8 cellular contexts compared by ENCODE assay signal in the genomic region with DNA sequence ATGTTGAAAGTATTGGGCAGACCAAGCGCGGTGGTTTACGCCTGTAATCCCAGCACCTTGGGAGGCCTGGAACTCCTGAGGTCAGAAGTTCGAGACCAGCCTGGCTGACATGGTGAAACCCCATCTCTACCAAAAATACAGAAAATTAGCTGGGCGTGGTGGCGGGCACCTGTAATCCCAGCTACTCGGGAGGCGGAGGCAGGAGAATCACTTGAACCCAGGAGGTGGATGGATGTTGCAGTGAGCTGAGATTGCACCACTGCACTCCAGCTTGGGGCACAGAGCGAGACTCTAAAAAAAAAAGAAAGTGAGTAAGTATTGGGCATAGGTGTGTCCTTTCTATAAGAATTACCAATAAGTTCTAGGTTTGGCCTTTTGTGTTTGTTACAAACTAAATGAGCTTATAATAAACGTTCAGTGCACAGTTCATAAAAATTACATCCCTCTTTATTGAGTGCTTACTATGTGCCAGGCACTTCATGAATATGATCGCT. TPM values are rescaled to one million over a fixed set of nuclear protein-coding genes. Genes with fewer than 3 reads are reported as not detected.
DNase-seq lines count a peak whose midpoint lies in the region; ATAC-seq, FAIRE-seq and TF ChIP-seq lines count a peak whose summit lies in the region.
"Not testable (repeated sequence)": the region's sequence is repeated elsewhere in the genome, so short reads cannot be mapped to it uniquely, and the experiment has no call there.

No MANE protein-coding gene starts in this region.

- peak overlapping the region; percentile 78 for H3K4me3 Mint-ChIP-seq in activated CD4-positive, alpha-beta memory T cell treated with anti-CD3 and anti-CD28 coated beads, Interleukin-2, amount 10 ng/mL, durations not matched to agents 7 days and 5 days
- H3K4me3 Mint-ChIP-seq in neural progenitor cell: peak overlapping the region; percentile 89

- DNase-seq in A549 (ENCODE audit: low read depth in 1 of 2, low spot score in 1 of 2); NT2/D1 (ENCODE audit: low read depth, low spot score); activated CD4-positive, alpha-beta memory T cell treated with anti-CD3 and anti-CD28 coated beads, Interleukin-2, amount 10 ng/mL, durations not matched to agents 7 days and 5 days; mammary epithelial cell; neural progenitor cell (ENCODE audit: low spot score); smooth muscle cell (lab: John Stamatoyannopoulos, UW; ENCODE audit: unreplicated experiment): not testable (repeated sequence)

- 92% methylated on average over 11 of the region's 11 CpGs for WGBS in A549 (ENCODE audit: missing lambda C conversion rate)
- WGBS in mammary epithelial cell (ENCODE audit: low coverage, missing lambda C conversion rate): 98% methylated on average over 9 of the region's 11 CpGs
- 92% methylated on average over 11 of the region's 11 CpGs for WGBS in smooth muscle cell (ENCODE audit: low lambda C conversion rate)

- POLR2A ChIA-PET in A549 (lab: Yijun Ruan, JAX): not testable (repeated sequence)
- POLR2A ChIA-PET in activated CD4-positive, alpha-beta memory T cell treated with anti-CD3 and anti-CD28 coated beads, Interleukin-2, amount 10 ng/mL, durations not matched to agents 7 days and 5 days (lab: Charles Lee): interaction anchor here (0.6 to 2.2 kb wide), 5 partner anchors 21 to 298 kb away, joined by 3 to 9 read pairs (median 3); partner anchors contain the start of gene SEC24B

- H3K27me3 Mint-ChIP-seq in activated CD4-positive, alpha-beta memory T cell treated with anti-CD3 and anti-CD28 coated beads, Interleukin-2, amount 10 ng/mL, durations not matched to agents 7 days and 5 days; neural progenitor cell (ENCODE audit: insufficient read depth, low read depth): not testable (repeated sequence)

- peak overlapping the region; percentile 91 for H3K4me2 ChIP-seq in A549
- not testable (repeated sequence) for H3K4me2 ChIP-seq in mammary epithelial cell (ENCODE audit: insufficient read depth, low read depth, low read length)
- peak overlapping the region; percentile 97 for H3K4me2 ChIP-seq in neural progenitor cell
- peak overlapping the region; percentile 99 for H3K4me2 ChIP-seq in smooth muscle cell

- peaks cover 19% of the 10 kb centered on the region for H3K4me1 Mint-ChIP-seq in activated CD4-positive, alpha-beta memory T cell treated with anti-CD3 and anti-CD28 coated beads, Interleukin-2, amount 10 ng/mL, durations not matched to agents 7 days and 5 days
- H3K4me1 Mint-ChIP-seq in neural progenitor cell: peaks cover 11% of the 10 kb centered on the region

- H3K4me3 ChIP-seq in A549; mammary epithelial cell (replicated peaks in 1 of 3; ENCODE audit: insufficient read depth in 1 of 3, low read depth in 2 of 3, low read length in 3 of 3): not testable (repeated sequence)
- H3K4me3 ChIP-seq in NT2/D1 (ENCODE audit: insufficient read length, low read depth): peak overlapping the region; percentile 71
- peak overlapping the region; percentile 97 for H3K4me3 ChIP-seq in iPS-20b (ENCODE audit: low read length)
- H3K4me3 ChIP-seq in neural progenitor cell: peak overlapping the region; percentile 61
- peak overlapping the region; percentile 92 for H3K4me3 ChIP-seq in smooth muscle cell

- H2AFZ ChIP-seq in mammary epithelial cell (ENCODE audit: low read depth, low read length) (peak overlapping the region; percentile 7), neural progenitor cell (replicated peaks) (peak overlapping the region; percentile 86)
- H2AFZ ChIP-seq in smooth muscle cell (ENCODE audit: low read depth): not testable (repeated sequence)

- H3K9ac ChIP-seq in ES-I3 (ENCODE audit: low read depth, low read length): peak overlapping the region; percentile 77
- H3K9ac ChIP-seq in NT2/D1 (ENCODE audit: insufficient read length, low read depth); mammary epithelial cell (ENCODE audit: insufficient read depth, low read length); iPS-20b (ENCODE audit: low read depth, low read length); neural progenitor cell; smooth muscle cell (ENCODE audit: low read depth): not testable (repeated sequence)

- TF ChIP-seq EP300 in A549 (IDR thresholded peaks at IDR 0.05): not testable (repeated sequence)

- TF ChIP-seq RAD21 in A549 (conservative IDR thresholded peaks at IDR 0.05 in 1 of 2, IDR thresholded peaks at IDR 0.05 in 1 of 2): not testable (repeated sequence)

- not testable (repeated sequence) for H3K9me3 Mint-ChIP-seq in activated CD4-positive, alpha-beta memory T cell treated with anti-CD3 and anti-CD28 coated beads, Interleukin-2, amount 10 ng/mL, durations not matched to agents 7 days and 5 days; neural progenitor cell

- TF ChIP-seq POLR2A in A549 (IDR thresholded peaks at IDR 0.05; ENCODE audit: low read length): not testable (repeated sequence)

- not testable (repeated sequence) for ATAC-seq in A549

- H3F3A ChIP-seq in neural progenitor cell (ENCODE audit: low read depth); smooth muscle cell (ENCODE audit: low read depth): not testable (repeated sequence)

- not testable (repeated sequence) for H3K36me3 ChIP-seq in ES-I3 (ENCODE audit: insufficient read depth, low read length); NT2/D1 (ENCODE audit: insufficient read depth, insufficient read length, low read length); mammary epithelial cell (ENCODE audit: insufficient read depth, low read length); iPS-20b (ENCODE audit: insufficient read depth, low read depth, low read length); neural progenitor cell; smooth muscle cell (ENCODE audit: low read depth)

- not testable (repeated sequence) for BruUV-seq in mammary epithelial cell (replicated peaks; lab: Mats Ljungman, UMichigan)

- not testable (repeated sequence) for TF ChIP-seq CTCF in A549 (IDR thresholded peaks at IDR 0.05); mammary epithelial cell (conservative IDR thresholded peaks at IDR 0.05 in 1 of 2, IDR thresholded peaks at IDR 0.05 in 1 of 2; ENCODE audit: extremely low read depth in 1 of 2, insufficient read depth in 1 of 2, low read depth in 1 of 2, low read length in 2 of 2); neural progenitor cell (IDR thresholded peaks at IDR 0.05); smooth muscle cell (IDR thresholded peaks at IDR 0.05; ENCODE audit: borderline replicate concordance, insufficient read depth, poor library complexity, severe bottlenecking)

- H3K79me2 ChIP-seq in mammary epithelial cell (ENCODE audit: insufficient read depth, low read length) (peaks cover 34% of the 10 kb centered on the region), neural progenitor cell (ENCODE audit: low read depth) (peaks cover 28% of the 10 kb centered on the region), smooth muscle cell (ENCODE audit: low read depth) (peaks cover 32% of the 10 kb centered on the region)

- H3K36me3 Mint-ChIP-seq in activated CD4-positive, alpha-beta memory T cell treated with anti-CD3 and anti-CD28 coated beads, Interleukin-2, amount 10 ng/mL, durations not matched to agents 7 days and 5 days (ENCODE audit: low read depth); neural progenitor cell: not testable (repeated sequence)

- not testable (repeated sequence) for H4K20me1 ChIP-seq in mammary epithelial cell (ENCODE audit: insufficient read depth, low read length); neural progenitor cell (ENCODE audit: low read depth); smooth muscle cell (ENCODE audit: low read depth)

- not testable (repeated sequence) for H3K27me3 ChIP-seq in NT2/D1 (ENCODE audit: insufficient read depth, insufficient read length); mammary epithelial cell (ENCODE audit: insufficient read depth, low read length); iPS-20b (ENCODE audit: insufficient read depth, low read length); smooth muscle cell (ENCODE audit: low read depth)
- peaks cover 10% of the 10 kb centered on the region for H3K27me3 ChIP-seq in neural progenitor cell

- not testable (repeated sequence) for H3K9me3 ChIP-seq in A549; ES-I3 (ENCODE audit: control insufficient read depth, insufficient read depth, low read length); NT2/D1 (ENCODE audit: insufficient read depth, low read length); mammary epithelial cell (replicated peaks; ENCODE audit: insufficient read depth, low read length); iPS-20b (ENCODE audit: insufficient read depth, low read depth, low read length); neural progenitor cell (ENCODE audit: low read depth); smooth muscle cell (replicated peaks; ENCODE audit: low read depth)

- not testable (repeated sequence) for H3K27ac Mint-ChIP-seq in activated CD4-positive, alpha-beta memory T cell treated with anti-CD3 and anti-CD28 coated beads, Interleukin-2, amount 10 ng/mL, durations not matched to agents 7 days and 5 days; neural progenitor cell

- H3K4me1 ChIP-seq in A549: peaks cover 11% of the 10 kb centered on the region
- not testable (repeated sequence) for H3K4me1 ChIP-seq in ES-I3 (ENCODE audit: insufficient read depth, low read length); NT2/D1 (ENCODE audit: insufficient read depth, insufficient read length); mammary epithelial cell (ENCODE audit: insufficient read depth, low read length); iPS-20b (ENCODE audit: insufficient read depth, low read length); neural progenitor cell; smooth muscle cell (ENCODE audit: low read depth)

- CTCF ChIA-PET in A549 (lab: Yijun Ruan, JAX): interaction anchor here (0.6 to 1.6 kb wide), 2 partner anchors 73 to 407 kb away, joined by 3 to 7 read pairs; no protein-coding TSS in a partner anchor
- CTCF ChIA-PET in activated CD4-positive, alpha-beta memory T cell treated with anti-CD3 and anti-CD28 coated beads, Interleukin-2, amount 10 ng/mL, durations not matched to agents 7 days and 5 days (lab: Charles Lee): interaction anchor here (1.2 to 2.2 kb wide), 2 partner anchors 95 to 298 kb away, joined by 3 to 9 read pairs; partner anchors contain the start of gene SEC24B
- CTCF ChIA-PET in mammary epithelial cell (lab: Charles Lee; ENCODE audit: low non-redundant PET): not testable (repeated sequence)

- intact Hi-C loops in mammary epithelial cell (cut with micrococcal nuclease): loop anchor here (5.0 kb wide), 1 partner anchor 71 kb away; the partner anchor contains the start of gene CFI

- dilution Hi-C loops in mammary epithelial cell (cut with HindIII; ENCODE audit: low sequenced_read_pairs): not testable (repeated sequence)

- not testable (repeated sequence) for H3K27ac ChIP-seq in A549; mammary epithelial cell (ENCODE audit: insufficient read depth, low read depth, low read length); iPS-20b (ENCODE audit: low read length); neural progenitor cell; smooth muscle cell (ENCODE audit: low read depth)

- not testable (repeated sequence) for FAIRE-seq in A549 (lab: Jason Lieb, UNC)

- in situ Hi-C loops in mammary epithelial cell (cut with MboI; ENCODE audit: low sequenced_read_pairs in 2 of 2): not testable (repeated sequence)

RNA-seq across cellular contexts. Expression of gene PLA2G12A, which starts 1.2 kb away (rescaled TPM):
- polyA plus RNA-seq in A549 (2011; rRNA removed) (39.3 and 39.7 TPM in 2 replicates), A549 (2017; fragmentation: RNase III; extraction: RNeasy Plus Mini Kit Qiagen cat#74134 plus additional on column Dnase treatment) (8.2 to 13.4 TPM (median 9.8 TPM) in 3 replicates), mammary epithelial cell (38.7 TPM), smooth muscle cell (56.5 and 57.6 TPM in 2 replicates)
- 4.9 and 8.1 TPM in 2 replicates for polyA plus RNA-seq in A549 (2012; cell fraction: cytosol; rRNA removed)
- polyA plus RNA-seq in A549 (2012; cell fraction: nucleus; rRNA removed): 1.6 and 2.3 TPM in 2 replicates
- 38.2 and 51.2 TPM in 2 replicates for polyA minus RNA-seq in A549 (2011; rRNA and poly(A)+ RNA removed)
- total RNA-seq in activated CD4-positive, alpha-beta memory T cell treated with anti-CD3 and anti-CD28 coated beads, Interleukin-2, amount 10 ng/mL, durations not matched to agents 7 days and 5 days: 10 to 100 TPM; 13.2 to 15.3 TPM
- total RNA-seq in mammary epithelial cell (10 to 100 TPM; 38.9 to 59.0 TPM), neural progenitor cell (ENCODE audit: low replicate concordance) (8.1 and 17.8 TPM in 2 replicates), smooth muscle cell (17.7 and 36.8 TPM in 2 replicates)
- 29.4 TPM for polyA minus RNA-seq in mammary epithelial cell

RNA-seq across cellular contexts. Expression of gene CASP6, which starts 27.9 kb away (rescaled TPM):
- polyA plus RNA-seq in A549 (2011; rRNA removed) (32.6 and 39.2 TPM in 2 replicates), A549 (2017; fragmentation: RNase III; extraction: RNeasy Plus Mini Kit Qiagen cat#74134 plus additional on column Dnase treatment) (19.2 to 21.2 TPM (median 19.8 TPM) in 3 replicates), mammary epithelial cell (45.4 TPM), smooth muscle cell (34.8 and 39.5 TPM in 2 replicates)
- 18.2 and 20.9 TPM in 2 replicates for polyA plus RNA-seq in A549 (2012; cell fraction: cytosol; rRNA removed)
- 5.9 and 8.8 TPM in 2 replicates for polyA plus RNA-seq in A549 (2012; cell fraction: nucleus; rRNA removed)
- 13.9 and 17.7 TPM in 2 replicates for polyA minus RNA-seq in A549 (2011; rRNA and poly(A)+ RNA removed)
- total RNA-seq in activated CD4-positive, alpha-beta memory T cell treated with anti-CD3 and anti-CD28 coated beads, Interleukin-2, amount 10 ng/mL, durations not matched to agents 7 days and 5 days: 10 to 100 TPM; 30.5 to 32.4 TPM
- total RNA-seq in mammary epithelial cell (10 to 100 TPM; 20.0 to 45.5 TPM), neural progenitor cell (ENCODE audit: low replicate concordance) (33.0 and 37.2 TPM in 2 replicates), smooth muscle cell (31.2 and 42.7 TPM in 2 replicates)
- polyA minus RNA-seq in mammary epithelial cell: 8.0 TPM
